ENCODE assay signal across 1 cellular context in genomic region chr2:186485576-186485870, GRCh38.
TF ChIP-seq lines count a peak whose summit lies in the region.

No MANE protein-coding gene starts in this region.

TF ChIP-seq in HepG2, 621 proteins besides CTCF, POLR2A, EP300 and RAD21 (continued from another document and continues in another):
- TF ChIP-seq HNRNPL (IDR thresholded peaks at IDR 0.05; ENCODE audit: low read depth, low read length): no peak
- 0 out of 2 replicates have a peak, but pooled peaks have one; percentile 0 for TF ChIP-seq HOXA7 (CRISPR knock-in tag; IDR thresholded peaks at IDR 0.05)
- no peak for TF ChIP-seq ZNF263 (CRISPR knock-in tag; IDR thresholded peaks at IDR 0.05)
- TF ChIP-seq ZNF10 (CRISPR knock-in tag; IDR thresholded peaks at IDR 0.05; ENCODE audit: borderline replicate concordance, low read depth): no peak
- TF ChIP-seq NFIC (IDR thresholded peaks at IDR 0.05; ENCODE audit: low read length): peak; percentile 50
- TF ChIP-seq NR2F1 (CRISPR knock-in tag; IDR thresholded peaks at IDR 0.05): peak in 1 of 2 experiments; percentile 37; a peak in 2 of 4 replicates
- TF ChIP-seq NCOA1 (CRISPR knock-in tag; IDR thresholded peaks at IDR 0.05): no peak
- no peak for TF ChIP-seq ZNF510 (CRISPR knock-in tag; IDR thresholded peaks at IDR 0.05; ENCODE audit: low read depth)
- TF ChIP-seq ZBTB26 (CRISPR knock-in tag; IDR thresholded peaks at IDR 0.05; ENCODE audit: borderline replicate concordance): no peak
- TF ChIP-seq CHD4 (IDR thresholded peaks at IDR 0.05; ENCODE audit: borderline replicate concordance, low read length): peak; percentile 17; the same call in 1 of the 2 replicates
- no peak for TF ChIP-seq ZNF781 (CRISPR knock-in tag; IDR thresholded peaks at IDR 0.05; ENCODE audit: borderline replicate concordance, not compliant biosample characterization)
- TF ChIP-seq ZNF44 (CRISPR knock-in tag; IDR thresholded peaks at IDR 0.05): no peak
- no peak for TF ChIP-seq ZNF790 (CRISPR knock-in tag; IDR thresholded peaks at IDR 0.05; ENCODE audit: borderline replicate concordance)
- TF ChIP-seq AGO2 (optimal IDR thresholded peaks at IDR 0.05; ENCODE audit: low read depth, low read length): no peak
- TF ChIP-seq REL (CRISPR knock-in tag; conservative IDR thresholded peaks at IDR 0.05): no peak
- no peak for TF ChIP-seq ZNF747 (CRISPR knock-in tag; IDR thresholded peaks at IDR 0.05; ENCODE audit: borderline replicate concordance)
- TF ChIP-seq GMEB1 (CRISPR knock-in tag; IDR thresholded peaks at IDR 0.05; ENCODE audit: borderline replicate concordance): no peak
- TF ChIP-seq NFKB2 (CRISPR knock-in tag; IDR thresholded peaks at IDR 0.05; ENCODE audit: borderline replicate concordance): no peak
- no peak for TF ChIP-seq HOXA3 (CRISPR knock-in tag; IDR thresholded peaks at IDR 0.05)
- 0 out of 2 replicates have a peak, but pooled peaks have one; percentile 28 for TF ChIP-seq ZBTB37 (CRISPR knock-in tag; IDR thresholded peaks at IDR 0.05)
- TF ChIP-seq RBM22 (optimal IDR thresholded peaks at IDR 0.05; ENCODE audit: low read length): peak; percentile 40
- no peak for TF ChIP-seq ZNF446 (CRISPR knock-in tag; IDR thresholded peaks at IDR 0.05)
- TF ChIP-seq NR0B2 (CRISPR knock-in tag; IDR thresholded peaks at IDR 0.05): no peak
- TF ChIP-seq ZFYVE20 (CRISPR knock-in tag; IDR thresholded peaks at IDR 0.05; ENCODE audit: borderline replicate concordance, low read depth): no peak
- 0 out of 2 replicates have a peak, but pooled peaks have one; percentile 4 for TF ChIP-seq ELF4 (CRISPR knock-in tag; IDR thresholded peaks at IDR 0.05; ENCODE audit: borderline replicate concordance)
- no peak for TF ChIP-seq MYPOP (CRISPR knock-in tag; IDR thresholded peaks at IDR 0.05)
- no peak for TF ChIP-seq ZFAT (CRISPR knock-in tag; conservative IDR thresholded peaks at IDR 0.05)
- TF ChIP-seq THAP8 (CRISPR knock-in tag; IDR thresholded peaks at IDR 0.05; ENCODE audit: borderline replicate concordance): no peak
- 0 out of 2 replicates have a peak, but pooled peaks have one; percentile 36 for TF ChIP-seq ZFP36L1 (CRISPR knock-in tag; IDR thresholded peaks at IDR 0.05)
- TF ChIP-seq ZNF281 (CRISPR knock-in tag; IDR thresholded peaks at IDR 0.05; ENCODE audit: borderline replicate concordance): no peak
- TF ChIP-seq TERF1 (CRISPR knock-in tag; IDR thresholded peaks at IDR 0.05): no peak
- 0 out of 2 replicates have a peak, but pooled peaks have one; percentile 7 for TF ChIP-seq KAT7 (CRISPR knock-in tag; IDR thresholded peaks at IDR 0.05; ENCODE audit: borderline replicate concordance)
- no peak for TF ChIP-seq GABPA (IDR thresholded peaks at IDR 0.05; ENCODE audit: low read depth, low read length)
- no peak for TF ChIP-seq GABPA (CRISPR knock-in tag; IDR thresholded peaks at IDR 0.05; ENCODE audit: low read depth)
- TF ChIP-seq CREBL2 (CRISPR knock-in tag; IDR thresholded peaks at IDR 0.05; ENCODE audit: borderline replicate concordance): no peak
- TF ChIP-seq MTF2 (CRISPR knock-in tag; IDR thresholded peaks at IDR 0.05; ENCODE audit: borderline replicate concordance): no peak
- TF ChIP-seq ZNF563 (CRISPR knock-in tag; IDR thresholded peaks at IDR 0.05): no peak
- TF ChIP-seq ZNF598 (CRISPR knock-in tag; IDR thresholded peaks at IDR 0.05; ENCODE audit: borderline replicate concordance): no peak
- TF ChIP-seq ZNF615 (CRISPR knock-in tag; IDR thresholded peaks at IDR 0.05; ENCODE audit: borderline replicate concordance): 0 out of 2 replicates have a peak, but pooled peaks have one; percentile 23
- TF ChIP-seq EHMT2 (IDR thresholded peaks at IDR 0.05; ENCODE audit: borderline replicate concordance, low read depth, low read length): no peak
- TF ChIP-seq ZXDC (CRISPR knock-in tag; IDR thresholded peaks at IDR 0.05): no peak
- no peak for TF ChIP-seq ZNF713 (CRISPR knock-in tag; IDR thresholded peaks at IDR 0.05)
- no peak for TF ChIP-seq ZBTB33 (CRISPR knock-in tag; IDR thresholded peaks at IDR 0.05)
- TF ChIP-seq NFKBIZ (CRISPR knock-in tag; IDR thresholded peaks at IDR 0.05): no peak
- TF ChIP-seq TOE1 (CRISPR knock-in tag; IDR thresholded peaks at IDR 0.05): no peak
- peak; percentile 79 for TF ChIP-seq BHLHE40 (IDR thresholded peaks at IDR 0.05; ENCODE audit: low read length)
- no peak for TF ChIP-seq MEIS1 (CRISPR knock-in tag; IDR thresholded peaks at IDR 0.05; ENCODE audit: borderline replicate concordance)
- 0 out of 2 replicates have a peak, but pooled peaks have one; percentile 1 for TF ChIP-seq ZNF616 (CRISPR knock-in tag; IDR thresholded peaks at IDR 0.05; ENCODE audit: low read depth)
- TF ChIP-seq KLF9 (CRISPR knock-in tag; IDR thresholded peaks at IDR 0.05; ENCODE audit: low read depth): no peak
